28 cellular contexts compared by ENCODE assay signal in genomic region chr18:69747388-69747787, GRCh38.
"Had no signal": no experiment of that assay in that cellular context is flagged by ENCODE, and none has a peak within 500 bp of the region (broad histone marks: within the 10 kb centered on the region; RNA-seq: fewer than 3 reads in every experiment).

No MANE protein-coding gene starts in this region.

- ATAC-seq: effector memory CD8-positive, alpha-beta T cell; esophagus mucosa; foreskin keratinocyte; gastrocnemius medialis; gastroesophageal sphincter; heart left ventricle; heart right ventricle had no signal

- H3K4me1 ChIP-seq: colonic mucosa, esophagus muscularis mucosa, esophagus squamous epithelium, foreskin keratinocyte, gastrocnemius medialis, gastroesophageal sphincter, heart left ventricle, heart right ventricle had no signal

- FAIRE-seq: colon, endometrium, endothelial cell of umbilical vein, frontal cortex had no signal

- H3K9me3 ChIP-seq: colonic mucosa, esophagus muscularis mucosa, esophagus squamous epithelium, gastrocnemius medialis had no signal

- H3K36me3 ChIP-seq: colonic mucosa, esophagus muscularis mucosa, esophagus squamous epithelium, gastrocnemius medialis, gastroesophageal sphincter, heart left ventricle, heart right ventricle had no signal

- H3K27me3 ChIP-seq: colonic mucosa, dorsolateral prefrontal cortex, esophagus muscularis mucosa, esophagus squamous epithelium, foreskin keratinocyte, gastrocnemius medialis, gastroesophageal sphincter, heart left ventricle, heart right ventricle had no signal

- H3K27ac ChIP-seq: colonic mucosa, coronary artery, dorsolateral prefrontal cortex, epithelial cell of prostate, esophagus muscularis mucosa, esophagus squamous epithelium, foreskin keratinocyte, gastrocnemius medialis, gastroesophageal sphincter, heart left ventricle, heart right ventricle had no signal

- DNase-seq: colonic mucosa; cortex of kidney; dermis blood vessel endothelial cell; dorsolateral prefrontal cortex; effector CD4-positive, alpha-beta T cell; effector CD8-positive, alpha-beta T cell; effector memory CD4-positive, alpha-beta T cell; effector memory CD8-positive, alpha-beta T cell; endodermal cell; erythroblast; esophagus squamous epithelium; foreskin fibroblast; foreskin keratinocyte; foreskin melanocyte; gastrocnemius medialis; glutamatergic neuron; head of caudate nucleus; heart left ventricle; heart right ventricle had no signal

- H3K4me3 ChIP-seq: colonic mucosa, coronary artery, dorsolateral prefrontal cortex, esophagus muscularis mucosa, esophagus squamous epithelium, gastrocnemius medialis, gastroesophageal sphincter, heart left ventricle, heart right ventricle had no signal
